8 cellular contexts compared by ENCODE assay signal in the genomic region with DNA sequence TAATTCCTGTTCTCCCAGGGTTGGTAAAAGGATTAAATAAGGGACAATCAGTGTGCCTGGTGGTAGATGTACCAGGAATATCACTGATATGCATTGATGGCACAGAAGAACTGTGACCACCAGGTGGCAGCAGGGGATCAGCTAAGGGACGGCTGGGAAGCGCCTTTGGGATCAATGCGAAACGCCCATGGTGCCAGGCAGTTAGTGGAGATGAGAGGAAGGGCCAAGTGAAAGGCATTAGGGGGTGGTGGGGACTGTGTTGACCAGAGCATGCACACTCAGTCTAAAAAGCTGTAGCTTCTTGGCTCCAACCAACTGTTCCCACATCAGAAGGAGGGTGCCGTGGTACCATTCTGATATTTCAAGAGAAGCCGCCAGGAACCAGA. TPM values are rescaled to one million over a fixed set of nuclear protein-coding genes. Genes with fewer than 3 reads are reported as not detected.
DNase-seq lines count a peak whose midpoint lies in the region; ATAC-seq, FAIRE-seq and TF ChIP-seq lines count a peak whose summit lies in the region.

No MANE protein-coding gene starts in this region.

- no peaks in the 10 kb centered on the region for H3K36me3 Mint-ChIP-seq in astrocyte (ENCODE audit: low read depth, unreplicated experiment)

- peak; percentile 60 to 74 for ATAC-seq in right cardiac atrium
- peak; percentile 68 to 74 (median 73) for ATAC-seq in psoas muscle

- H3K4me1 ChIP-seq in OCI-LY3 (ENCODE audit: low read length) (peaks cover 13% of the 10 kb centered on the region), astrocyte (ENCODE audit: insufficient read depth, low read length) (peaks cover 22% of the 10 kb centered on the region), right cardiac atrium (ENCODE audit: control insufficient read depth, insufficient read depth, low read length) (peaks cover 11% of the 10 kb centered on the region), psoas muscle (peaks cover 29% of the 10 kb centered on the region)

- H3K27me3 ChIP-seq in OCI-LY3 (ENCODE audit: low read depth, low read length) (no peaks in the 10 kb centered on the region), astrocyte (ENCODE audit: insufficient read depth, low read length) (no peaks in the 10 kb centered on the region), right cardiac atrium (ENCODE audit: control insufficient read depth, insufficient read depth) (no peaks in the 10 kb centered on the region), psoas muscle (ENCODE audit: insufficient read depth in 3 of 3, low read length in 2 of 3) (no peaks in the 10 kb centered on the region)

- 35% methylated on average over 6 of the region's 6 CpGs for WGBS in right cardiac atrium
- 30 to 34% (median 34%) methylated on average over 6 of the region's 6 CpGs for WGBS in psoas muscle, 3 donors

- intact Hi-C loops in right cardiac atrium (cut with DNase I): loop anchor here (2.0 to 5.0 kb wide), 4 partner anchors 190 to 355 kb away; no protein-coding TSS in a partner anchor
- intact Hi-C loops in psoas muscle (cut with DNase I): loop anchor here (1.0 to 5.0 kb wide), 5 partner anchors 191 to 355 kb away; no protein-coding TSS in a partner anchor

- no peaks in the 10 kb centered on the region for H3K79me2 ChIP-seq in OCI-LY3 (ENCODE audit: low read length)
- H3K79me2 ChIP-seq in astrocyte (ENCODE audit: insufficient read depth, low read length): no peaks in the 10 kb centered on the region

- H3K27ac ChIP-seq in OCI-LY3 (ENCODE audit: low read length) (no peak overlapping the region), astrocyte (ENCODE audit: low read depth, low read length) (no peak overlapping the region), right cardiac atrium (ENCODE audit: low read length) (no peak overlapping the region), psoas muscle (no peak overlapping the region)

- H3K9me3 ChIP-seq in OCI-LY3 (ENCODE audit: insufficient read depth, low read length) (no peaks in the 10 kb centered on the region), astrocyte (ENCODE audit: insufficient read depth, low read depth, low read length) (no peaks in the 10 kb centered on the region), right cardiac atrium (ENCODE audit: control insufficient read depth, low read length) (no peaks in the 10 kb centered on the region), psoas muscle (no peaks in the 10 kb centered on the region)

- H3K36me3 ChIP-seq in OCI-LY3 (replicated peaks; ENCODE audit: low read depth, low read length): no peaks in the 10 kb centered on the region
- H3K36me3 ChIP-seq in astrocyte (ENCODE audit: insufficient read depth, low read length): no peaks in the 10 kb centered on the region
- peaks cover 0 to 5% of the 10 kb centered on the region in 2 donors for H3K36me3 ChIP-seq in psoas muscle (ENCODE audit: insufficient read depth in 1 of 2, low read depth in 1 of 2)

- DNase-seq in stimulated activated naive CD4-positive, alpha-beta T cell (lab: John Stamatoyannopoulos, UW): peak in 4 of 6 experiments; percentile 17 to 76 (median 51)
- no peak for DNase-seq in stimulated activated naive CD4-positive, alpha-beta T cell treated with Interleukin-2 at 50 U/mL for 16 hours (lab: John Stamatoyannopoulos, UW)
- DNase-seq in HS-5 (ENCODE audit: low read depth): peak; percentile 15
- DNase-seq in astrocyte (ENCODE audit: low read depth): peak; percentile 29
- DNase-seq in right cardiac atrium: peak in 2 of 3 donors; percentile 64 to 93
- no peak for DNase-seq in psoas muscle
- no peak for DNase-seq in activated CD4-positive, CD25-positive, alpha-beta regulatory T cell (lab: John Stamatoyannopoulos, UW)

- FAIRE-seq in astrocyte (lab: Jason Lieb, UNC): no peak

- H3K27me3 Mint-ChIP-seq in astrocyte (ENCODE audit: low read depth, unreplicated experiment): peaks cover 5% of the 10 kb centered on the region

- H4K20me1 ChIP-seq in OCI-LY3 (ENCODE audit: insufficient read depth, low read length) (no peaks in the 10 kb centered on the region), astrocyte (ENCODE audit: insufficient read depth, low read length) (no peaks in the 10 kb centered on the region)

- H2AFZ ChIP-seq in OCI-LY3 (ENCODE audit: low read depth, low read length) (no peak overlapping the region), astrocyte (ENCODE audit: low read depth, low read length) (no peak overlapping the region)

- peaks cover 16% of the 10 kb centered on the region for H3K4me1 Mint-ChIP-seq in astrocyte (ENCODE audit: low read depth, unreplicated experiment)

- no peak overlapping the region for H3K27ac Mint-ChIP-seq in astrocyte (ENCODE audit: unreplicated experiment)

- H3K4me2 ChIP-seq in OCI-LY3 (ENCODE audit: low read length) (peak overlapping the region; percentile 34; the same call in 1 of the 2 replicates), astrocyte (ENCODE audit: low read length) (no peak overlapping the region)

- H3K4me3 ChIP-seq in OCI-LY3 (ENCODE audit: low read length): no peak overlapping the region
- H3K4me3 ChIP-seq in astrocyte (ENCODE audit: insufficient read depth, low read depth, low read length): no peak overlapping the region
- H3K4me3 ChIP-seq in right cardiac atrium (ENCODE audit: low read length): no peak overlapping the region
- no peak overlapping the region for H3K4me3 ChIP-seq in psoas muscle

- H3K4me3 Mint-ChIP-seq in astrocyte (ENCODE audit: unreplicated experiment): no peak overlapping the region

- TF ChIP-seq CTCF in OCI-LY3 (IDR thresholded peaks at IDR 0.05; ENCODE audit: low read depth, low read length): peak; percentile 85
- peak; percentile 86 for TF ChIP-seq CTCF in astrocyte (IDR thresholded peaks at IDR 0.05; ENCODE audit: insufficient read depth, low read depth, low read length)
- TF ChIP-seq CTCF in psoas muscle (IDR thresholded peaks at IDR 0.05): peak; percentile 85

- no peak overlapping the region for H3K9ac ChIP-seq in OCI-LY3 (ENCODE audit: low read length)
- no peak overlapping the region for H3K9ac ChIP-seq in astrocyte (ENCODE audit: low read length)

- H3K9me3 Mint-ChIP-seq in astrocyte (ENCODE audit: unreplicated experiment): no peaks in the 10 kb centered on the region

RNA-seq across cellular contexts. Expression of a gene that starts 55.6 kb away (rescaled TPM):
- total RNA-seq in astrocyte: 1.4 and 2.3 TPM in 2 replicates
- 10 to 100 TPM; 20.6 to 25.7 (median 23.2) TPM for total RNA-seq in right cardiac atrium
- polyA plus RNA-seq in right cardiac atrium: 10.4 TPM
- 10 to 100 TPM in 3 of 4 donors, 1 to 10 TPM in 1; 9.0 to 29.3 (median 18.7) TPM for total RNA-seq in psoas muscle
- polyA plus RNA-seq in psoas muscle: 10 to 100 TPM in 2 of 3 donors, 1 to 10 TPM in 1; 2.3 to 13.4 (median 13.0) TPM

Comparison
In these comparisons a context has a peak if more than half of its experiments do, and no peak if none do; other contexts are left out.
1. DNase-seq: peak in stimulated activated naive CD4-positive, alpha-beta T cell (4 of 6), HS-5 (single experiment), astrocyte (single experiment) and right cardiac atrium (2 of 3); none in stimulated activated naive CD4-positive, alpha-beta T cell treated with Interleukin-2 at 50 U/mL for 16 hours (single experiment), psoas muscle (0 of 2) and activated CD4-positive, CD25-positive, alpha-beta regulatory T cell (0 of 4).
2. Peak in every context shown above with its lines, with median percentiles within 50 percentile points of each other: CTCF ChIP-seq.